1 cellular context compared by ENCODE assay signal in genomic region chr10:37857287-37858211, GRCh38.
TF ChIP-seq lines count a peak whose summit lies in the region.

ZNF248 (minus strand) TSS chr10:37857610; CDS start chr10:37856310, 1,300 bp downstream.

TF ChIP-seq in HepG2, 621 proteins besides CTCF, POLR2A, EP300 and RAD21 (continued from another document and continues in another):
- TF ChIP-seq NAIF1 (CRISPR knock-in tag; IDR thresholded peaks at IDR 0.05; ENCODE audit: borderline replicate concordance): no peak; the same call in 1 of the 2 replicates
- peak; percentile 99 for TF ChIP-seq POLR2AphosphoS5 (IDR thresholded peaks at IDR 0.05; ENCODE audit: low read depth, low read length)
- TF ChIP-seq HHEX (CRISPR knock-in tag; IDR thresholded peaks at IDR 0.05): no peak
- peak; percentile 88 for TF ChIP-seq THAP11 (CRISPR knock-in tag; IDR thresholded peaks at IDR 0.05)
- TF ChIP-seq ZNF781 (CRISPR knock-in tag; IDR thresholded peaks at IDR 0.05; ENCODE audit: borderline replicate concordance, not compliant biosample characterization): peak; percentile 17
- TF ChIP-seq, protein P1, sequence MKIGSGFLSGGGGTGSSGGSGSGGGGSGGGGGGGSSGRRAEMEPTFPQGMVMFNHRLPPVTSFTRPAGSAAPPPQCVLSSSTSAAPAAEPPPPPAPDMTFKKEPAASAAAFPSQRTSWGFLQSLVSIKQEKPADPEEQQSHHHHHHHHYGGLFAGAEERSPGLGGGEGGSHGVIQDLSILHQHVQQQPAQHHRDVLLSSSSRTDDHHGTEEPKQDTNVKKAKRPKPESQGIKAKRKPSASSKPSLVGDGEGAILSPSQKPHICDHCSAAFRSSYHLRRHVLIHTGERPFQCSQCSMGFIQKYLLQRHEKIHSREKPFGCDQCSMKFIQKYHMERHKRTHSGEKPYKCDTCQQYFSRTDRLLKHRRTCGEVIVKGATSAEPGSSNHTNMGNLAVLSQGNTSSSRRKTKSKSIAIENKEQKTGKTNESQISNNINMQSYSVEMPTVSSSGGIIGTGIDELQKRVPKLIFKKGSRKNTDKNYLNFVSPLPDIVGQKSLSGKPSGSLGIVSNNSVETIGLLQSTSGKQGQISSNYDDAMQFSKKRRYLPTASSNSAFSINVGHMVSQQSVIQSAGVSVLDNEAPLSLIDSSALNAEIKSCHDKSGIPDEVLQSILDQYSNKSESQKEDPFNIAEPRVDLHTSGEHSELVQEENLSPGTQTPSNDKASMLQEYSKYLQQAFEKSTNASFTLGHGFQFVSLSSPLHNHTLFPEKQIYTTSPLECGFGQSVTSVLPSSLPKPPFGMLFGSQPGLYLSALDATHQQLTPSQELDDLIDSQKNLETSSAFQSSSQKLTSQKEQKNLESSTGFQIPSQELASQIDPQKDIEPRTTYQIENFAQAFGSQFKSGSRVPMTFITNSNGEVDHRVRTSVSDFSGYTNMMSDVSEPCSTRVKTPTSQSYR (CRISPR knock-in tag; IDR thresholded peaks at IDR 0.05; ENCODE audit: borderline replicate concordance): peak; percentile 48; the same call in 1 of the 2 replicates
- TF ChIP-seq ETV6 (CRISPR knock-in tag; conservative IDR thresholded peaks at IDR 0.05): peak; percentile 83
- peak; percentile 84 for TF ChIP-seq ZFP41 (CRISPR knock-in tag; IDR thresholded peaks at IDR 0.05; ENCODE audit: borderline replicate concordance)
- TF ChIP-seq ZC3H13 (CRISPR knock-in tag; IDR thresholded peaks at IDR 0.05): peak; percentile 96
- TF ChIP-seq PCBP2 (optimal IDR thresholded peaks at IDR 0.05; ENCODE audit: low read depth, low read length, poor library complexity, severe bottlenecking): no peak
- peak; percentile 58; the same call in 1 of the 2 replicates for TF ChIP-seq SMYD3 (CRISPR knock-in tag; IDR thresholded peaks at IDR 0.05)
- TF ChIP-seq ZNF282 (IDR thresholded peaks at IDR 0.05; ENCODE audit: partially characterized antibody): no peak
- TF ChIP-seq ZSCAN30 (CRISPR knock-in tag; IDR thresholded peaks at IDR 0.05): no peak
- TF ChIP-seq ZNF234 (CRISPR knock-in tag; conservative IDR thresholded peaks at IDR 0.05): 0 out of 2 replicates have a peak, but pooled peaks have one; percentile 67
- peak; percentile 77 for TF ChIP-seq ARID5B (CRISPR knock-in tag; IDR thresholded peaks at IDR 0.05)
- no peak; the same call in 1 of the 2 replicates for TF ChIP-seq CENPT (CRISPR knock-in tag; IDR thresholded peaks at IDR 0.05; ENCODE audit: low read depth)
- TF ChIP-seq THAP8 (CRISPR knock-in tag; IDR thresholded peaks at IDR 0.05; ENCODE audit: borderline replicate concordance): 0 out of 2 replicates have a peak, but pooled peaks have one; percentile 51
- TF ChIP-seq, protein P2, sequence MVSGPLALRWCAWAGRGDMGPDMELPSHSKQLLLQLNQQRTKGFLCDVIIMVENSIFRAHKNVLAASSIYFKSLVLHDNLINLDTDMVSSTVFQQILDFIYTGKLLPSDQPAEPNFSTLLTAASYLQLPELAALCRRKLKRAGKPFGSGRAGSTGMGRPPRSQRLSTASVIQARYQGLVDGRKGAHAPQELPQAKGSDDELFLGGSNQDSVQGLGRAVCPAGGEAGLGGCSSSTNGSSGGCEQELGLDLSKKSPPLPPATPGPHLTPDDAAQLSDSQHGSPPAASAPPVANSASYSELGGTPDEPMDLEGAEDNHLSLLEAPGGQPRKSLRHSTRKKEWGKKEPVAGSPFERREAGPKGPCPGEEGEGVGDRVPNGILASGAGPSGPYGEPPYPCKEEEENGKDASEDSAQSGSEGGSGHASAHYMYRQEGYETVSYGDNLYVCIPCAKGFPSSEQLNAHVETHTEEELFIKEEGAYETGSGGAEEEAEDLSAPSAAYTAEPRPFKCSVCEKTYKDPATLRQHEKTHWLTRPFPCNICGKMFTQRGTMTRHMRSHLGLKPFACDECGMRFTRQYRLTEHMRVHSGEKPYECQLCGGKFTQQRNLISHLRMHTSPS (CRISPR knock-in tag; IDR thresholded peaks at IDR 0.05; ENCODE audit: low read depth): no peak
- no peak for TF ChIP-seq NONO (IDR thresholded peaks at IDR 0.05)
- peak; percentile 98 for TF ChIP-seq NONO (CRISPR knock-in tag; conservative IDR thresholded peaks at IDR 0.05)
- TF ChIP-seq SCMH1 (CRISPR knock-in tag; IDR thresholded peaks at IDR 0.05; ENCODE audit: borderline replicate concordance): no peak
- TF ChIP-seq YY1 (IDR thresholded peaks at IDR 0.05; ENCODE audit: insufficient read depth, insufficient replicate concordance, low read depth, low read length): no peak
- peak; percentile 88; the same call in 1 of the 2 replicates for TF ChIP-seq ZFYVE20 (CRISPR knock-in tag; IDR thresholded peaks at IDR 0.05; ENCODE audit: borderline replicate concordance, low read depth)
- TF ChIP-seq ZNF780A (CRISPR knock-in tag; IDR thresholded peaks at IDR 0.05): peak; percentile 92
- TF ChIP-seq SMC3 (IDR thresholded peaks at IDR 0.05; ENCODE audit: low read length): no peak
- TF ChIP-seq GZF1 (CRISPR knock-in tag; IDR thresholded peaks at IDR 0.05): no peak
- 0 out of 2 replicates have a peak, but pooled peaks have one; percentile 78 for TF ChIP-seq KLF11 (CRISPR knock-in tag; IDR thresholded peaks at IDR 0.05)
- TF ChIP-seq TOE1 (CRISPR knock-in tag; IDR thresholded peaks at IDR 0.05): peak; percentile 88; the same call in 1 of the 2 replicates
- no peak for TF ChIP-seq PRPF4 (IDR thresholded peaks at IDR 0.05; ENCODE audit: low read depth, low read length, poor library complexity, severe bottlenecking)
- no peak for TF ChIP-seq EZH2 (conservative IDR thresholded peaks at IDR 0.05; ENCODE audit: low read depth, low read length)
- TF ChIP-seq ZNF773 (CRISPR knock-in tag; IDR thresholded peaks at IDR 0.05; ENCODE audit: borderline replicate concordance): no peak
- peak; percentile 83 for TF ChIP-seq ZZZ3 (CRISPR knock-in tag; IDR thresholded peaks at IDR 0.05; ENCODE audit: borderline replicate concordance)
- TF ChIP-seq KLF16 (CRISPR knock-in tag; IDR thresholded peaks at IDR 0.05): peak in 1 of 2 experiments; percentile 95; a peak in 2 of 4 replicates
- TF ChIP-seq ZNF567 (CRISPR knock-in tag; IDR thresholded peaks at IDR 0.05; ENCODE audit: borderline replicate concordance): peak; percentile 94
- TF ChIP-seq AGO2 (optimal IDR thresholded peaks at IDR 0.05; ENCODE audit: low read depth, low read length): peak; percentile 96
- TF ChIP-seq, protein P3, sequence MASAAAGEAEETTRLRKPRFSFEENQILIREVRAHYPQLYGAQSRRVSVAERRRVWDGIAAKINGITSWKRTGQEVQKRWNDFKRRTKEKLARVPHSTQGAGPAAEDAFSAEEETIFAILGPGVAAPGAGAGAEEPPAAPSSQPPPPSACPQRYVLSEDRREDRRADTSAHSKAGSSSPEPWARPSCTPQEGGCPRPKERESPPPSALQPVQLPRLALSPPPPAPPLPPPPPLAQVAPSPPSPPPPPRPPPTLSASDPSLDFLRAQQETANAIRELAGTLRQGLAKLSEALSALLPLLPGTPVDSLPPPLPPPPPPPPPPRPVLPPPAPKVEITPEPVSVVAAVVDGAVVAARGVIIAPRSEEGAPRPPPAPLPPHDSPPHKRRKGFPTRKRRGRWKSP (CRISPR knock-in tag; IDR thresholded peaks at IDR 0.05): peak; percentile 96
- peak; percentile 57; the same call in 1 of the 2 replicates for TF ChIP-seq CBFB (CRISPR knock-in tag; IDR thresholded peaks at IDR 0.05)
- TF ChIP-seq MLXIP (CRISPR knock-in tag; IDR thresholded peaks at IDR 0.05; ENCODE audit: borderline replicate concordance): 0 out of 2 replicates have a peak, but pooled peaks have one; percentile 30
- peak; percentile 79; the same call in 1 of the 2 replicates for TF ChIP-seq ZNF589 (CRISPR knock-in tag; conservative IDR thresholded peaks at IDR 0.05)
- TF ChIP-seq ZNF629 (CRISPR knock-in tag; conservative IDR thresholded peaks at IDR 0.05): no peak
- peak; percentile 87 for TF ChIP-seq ZKSCAN8 (CRISPR knock-in tag; IDR thresholded peaks at IDR 0.05; ENCODE audit: borderline replicate concordance)
- TF ChIP-seq, protein P4, sequence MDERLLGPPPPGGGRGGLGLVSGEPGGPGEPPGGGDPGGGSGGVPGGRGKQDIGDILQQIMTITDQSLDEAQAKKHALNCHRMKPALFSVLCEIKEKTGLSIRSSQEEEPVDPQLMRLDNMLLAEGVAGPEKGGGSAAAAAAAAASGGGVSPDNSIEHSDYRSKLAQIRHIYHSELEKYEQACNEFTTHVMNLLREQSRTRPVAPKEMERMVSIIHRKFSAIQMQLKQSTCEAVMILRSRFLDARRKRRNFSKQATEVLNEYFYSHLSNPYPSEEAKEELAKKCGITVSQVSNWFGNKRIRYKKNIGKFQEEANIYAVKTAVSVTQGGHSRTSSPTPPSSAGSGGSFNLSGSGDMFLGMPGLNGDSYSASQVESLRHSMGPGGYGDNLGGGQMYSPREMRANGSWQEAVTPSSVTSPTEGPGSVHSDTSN (CRISPR knock-in tag; IDR thresholded peaks at IDR 0.05): no peak
- TF ChIP-seq SOX5 (CRISPR knock-in tag; IDR thresholded peaks at IDR 0.05; ENCODE audit: borderline replicate concordance): peak; percentile 41; the same call in 1 of the 2 replicates
- TF ChIP-seq MEF2D (CRISPR knock-in tag; IDR thresholded peaks at IDR 0.05): peak; percentile 62
- TF ChIP-seq, protein P5, sequence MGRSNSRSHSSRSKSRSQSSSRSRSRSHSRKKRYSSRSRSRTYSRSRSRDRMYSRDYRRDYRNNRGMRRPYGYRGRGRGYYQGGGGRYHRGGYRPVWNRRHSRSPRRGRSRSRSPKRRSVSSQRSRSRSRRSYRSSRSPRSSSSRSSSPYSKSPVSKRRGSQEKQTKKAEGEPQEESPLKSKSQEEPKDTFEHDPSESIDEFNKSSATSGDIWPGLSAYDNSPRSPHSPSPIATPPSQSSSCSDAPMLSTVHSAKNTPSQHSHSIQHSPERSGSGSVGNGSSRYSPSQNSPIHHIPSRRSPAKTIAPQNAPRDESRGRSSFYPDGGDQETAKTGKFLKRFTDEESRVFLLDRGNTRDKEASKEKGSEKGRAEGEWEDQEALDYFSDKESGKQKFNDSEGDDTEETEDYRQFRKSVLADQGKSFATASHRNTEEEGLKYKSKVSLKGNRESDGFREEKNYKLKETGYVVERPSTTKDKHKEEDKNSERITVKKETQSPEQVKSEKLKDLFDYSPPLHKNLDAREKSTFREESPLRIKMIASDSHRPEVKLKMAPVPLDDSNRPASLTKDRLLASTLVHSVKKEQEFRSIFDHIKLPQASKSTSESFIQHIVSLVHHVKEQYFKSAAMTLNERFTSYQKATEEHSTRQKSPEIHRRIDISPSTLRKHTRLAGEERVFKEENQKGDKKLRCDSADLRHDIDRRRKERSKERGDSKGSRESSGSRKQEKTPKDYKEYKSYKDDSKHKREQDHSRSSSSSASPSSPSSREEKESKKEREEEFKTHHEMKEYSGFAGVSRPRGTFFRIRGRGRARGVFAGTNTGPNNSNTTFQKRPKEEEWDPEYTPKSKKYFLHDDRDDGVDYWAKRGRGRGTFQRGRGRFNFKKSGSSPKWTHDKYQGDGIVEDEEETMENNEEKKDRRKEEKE (IDR thresholded peaks at IDR 0.05): no peak
- TF ChIP-seq ARHGAP35 (CRISPR knock-in tag; IDR thresholded peaks at IDR 0.05; ENCODE audit: borderline replicate concordance): peak; percentile 94; the same call in 1 of the 2 replicates
- no peak for TF ChIP-seq HMGA1 (CRISPR knock-in tag; conservative IDR thresholded peaks at IDR 0.05)
- peak; percentile 86; the same call in 1 of the 2 replicates for TF ChIP-seq ZNF431 (CRISPR knock-in tag; IDR thresholded peaks at IDR 0.05; ENCODE audit: borderline replicate concordance, low read depth)
- 0 out of 2 replicates have a peak, but pooled peaks have one; percentile 19 for TF ChIP-seq ZNF224 (CRISPR knock-in tag; IDR thresholded peaks at IDR 0.05)
- peak; percentile 83 for TF ChIP-seq CREB1 (IDR thresholded peaks at IDR 0.05)
- peak; percentile 83 for TF ChIP-seq CREB1 (CRISPR knock-in tag; IDR thresholded peaks at IDR 0.05)
